Comparison of ENCODE assay signal across 1 cellular context in the genomic region with DNA sequence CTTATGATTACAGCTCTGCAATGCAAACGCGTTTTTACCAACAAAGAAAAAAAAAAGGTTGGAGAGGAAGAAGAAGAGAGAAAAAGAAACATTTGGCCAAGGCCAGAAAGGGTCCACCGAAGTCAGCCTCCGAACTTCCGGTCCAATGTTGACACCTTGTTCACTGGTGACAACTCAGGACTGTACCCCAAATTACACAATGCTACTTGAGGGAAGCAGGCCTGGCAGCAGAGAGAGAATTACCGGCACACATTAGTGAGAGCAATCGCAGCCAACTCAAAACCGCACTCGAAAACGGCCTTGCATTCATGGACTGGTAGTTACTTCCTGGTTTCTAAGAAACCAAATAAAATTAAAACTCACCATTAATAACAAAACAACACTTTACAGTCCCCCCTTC.
A peak's percentile ranks its signal among the peaks of the same experiment; 100 is the strongest.
TF ChIP-seq lines count a peak whose summit lies in the region.

No MANE protein-coding gene starts in this region.

TF ChIP-seq in GM12878, 131 proteins besides CTCF, POLR2A, EP300 and RAD21 (continued from another document and continues in another):
- peak; percentile 46; the same call in 1 of the 3 replicates for TF ChIP-seq POU2F2 (IDR thresholded peaks at IDR 0.05; ENCODE audit: borderline replicate concordance, low read depth, low read length)
- TF ChIP-seq, protein P1, sequence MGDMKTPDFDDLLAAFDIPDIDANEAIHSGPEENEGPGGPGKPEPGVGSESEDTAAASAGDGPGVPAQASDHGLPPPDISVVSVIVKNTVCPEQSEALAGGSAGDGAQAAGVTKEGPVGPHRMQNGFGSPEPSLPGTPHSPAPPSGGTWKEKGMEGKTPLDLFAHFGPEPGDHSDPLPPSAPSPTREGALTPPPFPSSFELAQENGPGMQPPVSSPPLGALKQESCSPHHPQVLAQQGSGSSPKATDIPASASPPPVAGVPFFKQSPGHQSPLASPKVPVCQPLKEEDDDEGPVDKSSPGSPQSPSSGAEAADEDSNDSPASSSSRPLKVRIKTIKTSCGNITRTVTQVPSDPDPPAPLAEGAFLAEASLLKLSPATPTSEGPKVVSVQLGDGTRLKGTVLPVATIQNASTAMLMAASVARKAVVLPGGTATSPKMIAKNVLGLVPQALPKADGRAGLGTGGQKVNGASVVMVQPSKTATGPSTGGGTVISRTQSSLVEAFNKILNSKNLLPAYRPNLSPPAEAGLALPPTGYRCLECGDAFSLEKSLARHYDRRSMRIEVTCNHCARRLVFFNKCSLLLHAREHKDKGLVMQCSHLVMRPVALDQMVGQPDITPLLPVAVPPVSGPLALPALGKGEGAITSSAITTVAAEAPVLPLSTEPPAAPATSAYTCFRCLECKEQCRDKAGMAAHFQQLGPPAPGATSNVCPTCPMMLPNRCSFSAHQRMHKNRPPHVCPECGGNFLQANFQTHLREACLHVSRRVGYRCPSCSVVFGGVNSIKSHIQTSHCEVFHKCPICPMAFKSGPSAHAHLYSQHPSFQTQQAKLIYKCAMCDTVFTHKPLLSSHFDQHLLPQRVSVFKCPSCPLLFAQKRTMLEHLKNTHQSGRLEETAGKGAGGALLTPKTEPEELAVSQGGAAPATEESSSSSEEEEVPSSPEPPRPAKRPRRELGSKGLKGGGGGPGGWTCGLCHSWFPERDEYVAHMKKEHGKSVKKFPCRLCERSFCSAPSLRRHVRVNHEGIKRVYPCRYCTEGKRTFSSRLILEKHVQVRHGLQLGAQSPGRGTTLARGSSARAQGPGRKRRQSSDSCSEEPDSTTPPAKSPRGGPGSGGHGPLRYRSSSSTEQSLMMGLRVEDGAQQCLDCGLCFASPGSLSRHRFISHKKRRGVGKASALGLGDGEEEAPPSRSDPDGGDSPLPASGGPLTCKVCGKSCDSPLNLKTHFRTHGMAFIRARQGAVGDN (IDR thresholded peaks at IDR 0.05): peak; percentile 89
- no peak for TF ChIP-seq TARDBP (IDR thresholded peaks at IDR 0.05; ENCODE audit: borderline replicate concordance)
- TF ChIP-seq NBN (IDR thresholded peaks at IDR 0.05): peak; percentile 77
- peak; percentile 91 for TF ChIP-seq RUNX3 (IDR thresholded peaks at IDR 0.05; ENCODE audit: low read length)
- TF ChIP-seq NR2C1 (IDR thresholded peaks at IDR 0.05): no peak
- no peak for TF ChIP-seq SPI1 (IDR thresholded peaks at IDR 0.05; ENCODE audit: borderline replicate concordance, insufficient read depth, low read depth, low read length)
- TF ChIP-seq, protein P2, sequence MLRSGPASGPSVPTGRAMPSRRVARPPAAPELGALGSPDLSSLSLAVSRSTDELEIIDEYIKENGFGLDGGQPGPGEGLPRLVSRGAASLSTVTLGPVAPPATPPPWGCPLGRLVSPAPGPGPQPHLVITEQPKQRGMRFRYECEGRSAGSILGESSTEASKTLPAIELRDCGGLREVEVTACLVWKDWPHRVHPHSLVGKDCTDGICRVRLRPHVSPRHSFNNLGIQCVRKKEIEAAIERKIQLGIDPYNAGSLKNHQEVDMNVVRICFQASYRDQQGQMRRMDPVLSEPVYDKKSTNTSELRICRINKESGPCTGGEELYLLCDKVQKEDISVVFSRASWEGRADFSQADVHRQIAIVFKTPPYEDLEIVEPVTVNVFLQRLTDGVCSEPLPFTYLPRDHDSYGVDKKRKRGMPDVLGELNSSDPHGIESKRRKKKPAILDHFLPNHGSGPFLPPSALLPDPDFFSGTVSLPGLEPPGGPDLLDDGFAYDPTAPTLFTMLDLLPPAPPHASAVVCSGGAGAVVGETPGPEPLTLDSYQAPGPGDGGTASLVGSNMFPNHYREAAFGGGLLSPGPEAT (IDR thresholded peaks at IDR 0.05; ENCODE audit: low read depth): peak; percentile 58; the same call in 1 of the 2 replicates
- peak; percentile 52; the same call in 1 of the 2 replicates for TF ChIP-seq DPF2 (IDR thresholded peaks at IDR 0.05)
- TF ChIP-seq HDAC6 (IDR thresholded peaks at IDR 0.05; ENCODE audit: unreplicated experiment): no peak
- TF ChIP-seq, protein P3, sequence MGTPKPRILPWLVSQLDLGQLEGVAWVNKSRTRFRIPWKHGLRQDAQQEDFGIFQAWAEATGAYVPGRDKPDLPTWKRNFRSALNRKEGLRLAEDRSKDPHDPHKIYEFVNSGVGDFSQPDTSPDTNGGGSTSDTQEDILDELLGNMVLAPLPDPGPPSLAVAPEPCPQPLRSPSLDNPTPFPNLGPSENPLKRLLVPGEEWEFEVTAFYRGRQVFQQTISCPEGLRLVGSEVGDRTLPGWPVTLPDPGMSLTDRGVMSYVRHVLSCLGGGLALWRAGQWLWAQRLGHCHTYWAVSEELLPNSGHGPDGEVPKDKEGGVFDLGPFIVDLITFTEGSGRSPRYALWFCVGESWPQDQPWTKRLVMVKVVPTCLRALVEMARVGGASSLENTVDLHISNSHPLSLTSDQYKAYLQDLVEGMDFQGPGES (IDR thresholded peaks at IDR 0.05): no peak
- TF ChIP-seq MEF2B (IDR thresholded peaks at IDR 0.05; ENCODE audit: partially characterized antibody, poor library complexity, severe bottlenecking): peak; percentile 41
- no peak; the same call in 1 of the 2 replicates for TF ChIP-seq CBFB (IDR thresholded peaks at IDR 0.05; ENCODE audit: low read depth)
- TF ChIP-seq IRF4 (IDR thresholded peaks at IDR 0.05; ENCODE audit: low read depth, low read length): peak; percentile 63; the same call in 1 of the 2 replicates
- TF ChIP-seq, protein P4, sequence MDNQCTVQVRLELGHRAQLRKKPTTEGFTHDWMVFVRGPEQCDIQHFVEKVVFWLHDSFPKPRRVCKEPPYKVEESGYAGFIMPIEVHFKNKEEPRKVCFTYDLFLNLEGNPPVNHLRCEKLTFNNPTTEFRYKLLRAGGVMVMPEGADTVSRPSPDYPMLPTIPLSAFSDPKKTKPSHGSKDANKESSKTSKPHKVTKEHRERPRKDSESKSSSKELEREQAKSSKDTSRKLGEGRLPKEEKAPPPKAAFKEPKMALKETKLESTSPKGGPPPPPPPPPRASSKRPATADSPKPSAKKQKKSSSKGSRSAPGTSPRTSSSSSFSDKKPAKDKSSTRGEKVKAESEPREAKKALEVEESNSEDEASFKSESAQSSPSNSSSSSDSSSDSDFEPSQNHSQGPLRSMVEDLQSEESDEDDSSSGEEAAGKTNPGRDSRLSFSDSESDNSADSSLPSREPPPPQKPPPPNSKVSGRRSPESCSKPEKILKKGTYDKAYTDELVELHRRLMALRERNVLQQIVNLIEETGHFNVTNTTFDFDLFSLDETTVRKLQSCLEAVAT (IDR thresholded peaks at IDR 0.05): 0 out of 2 replicates have a peak, but pooled peaks have one; percentile 56
- TF ChIP-seq EGR1 (IDR thresholded peaks at IDR 0.05; ENCODE audit: borderline replicate concordance in 1 of 2, low read depth in 2 of 2, low read length in 2 of 2): no peak
- no peak for TF ChIP-seq NFYA (IDR thresholded peaks at IDR 0.05; ENCODE audit: borderline replicate concordance, low read depth, low read length)
- TF ChIP-seq PAX8 (IDR thresholded peaks at IDR 0.05): no peak
- no peak for TF ChIP-seq SREBF2 (IDR thresholded peaks at IDR 0.05; ENCODE audit: low read length)
- TF ChIP-seq, protein P5, sequence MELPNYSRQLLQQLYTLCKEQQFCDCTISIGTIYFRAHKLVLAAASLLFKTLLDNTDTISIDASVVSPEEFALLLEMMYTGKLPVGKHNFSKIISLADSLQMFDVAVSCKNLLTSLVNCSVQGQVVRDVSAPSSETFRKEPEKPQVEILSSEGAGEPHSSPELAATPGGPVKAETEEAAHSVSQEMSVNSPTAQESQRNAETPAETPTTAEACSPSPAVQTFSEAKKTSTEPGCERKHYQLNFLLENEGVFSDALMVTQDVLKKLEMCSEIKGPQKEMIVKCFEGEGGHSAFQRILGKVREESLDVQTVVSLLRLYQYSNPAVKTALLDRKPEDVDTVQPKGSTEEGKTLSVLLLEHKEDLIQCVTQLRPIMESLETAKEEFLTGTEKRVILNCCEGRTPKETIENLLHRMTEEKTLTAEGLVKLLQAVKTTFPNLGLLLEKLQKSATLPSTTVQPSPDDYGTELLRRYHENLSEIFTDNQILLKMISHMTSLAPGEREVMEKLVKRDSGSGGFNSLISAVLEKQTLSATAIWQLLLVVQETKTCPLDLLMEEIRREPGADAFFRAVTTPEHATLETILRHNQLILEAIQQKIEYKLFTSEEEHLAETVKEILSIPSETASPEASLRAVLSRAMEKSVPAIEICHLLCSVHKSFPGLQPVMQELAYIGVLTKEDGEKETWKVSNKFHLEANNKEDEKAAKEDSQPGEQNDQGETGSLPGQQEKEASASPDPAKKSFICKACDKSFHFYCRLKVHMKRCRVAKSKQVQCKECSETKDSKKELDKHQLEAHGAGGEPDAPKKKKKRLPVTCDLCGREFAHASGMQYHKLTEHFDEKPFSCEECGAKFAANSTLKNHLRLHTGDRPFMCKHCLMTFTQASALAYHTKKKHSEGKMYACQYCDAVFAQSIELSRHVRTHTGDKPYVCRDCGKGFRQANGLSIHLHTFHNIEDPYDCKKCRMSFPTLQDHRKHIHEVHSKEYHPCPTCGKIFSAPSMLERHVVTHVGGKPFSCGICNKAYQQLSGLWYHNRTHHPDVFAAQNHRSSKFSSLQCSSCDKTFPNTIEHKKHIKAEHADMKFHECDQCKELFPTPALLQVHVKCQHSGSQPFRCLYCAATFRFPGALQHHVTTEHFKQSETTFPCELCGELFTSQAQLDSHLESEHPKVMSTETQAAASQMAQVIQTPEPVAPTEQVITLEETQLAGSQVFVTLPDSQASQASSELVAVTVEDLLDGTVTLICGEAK (IDR thresholded peaks at IDR 0.05; ENCODE audit: borderline replicate concordance): no peak
- peak; percentile 64 to 66; a peak in 2 of 4 replicates for TF ChIP-seq IKZF2 (IDR thresholded peaks at IDR 0.05)
- no peak for TF ChIP-seq TAF1 (IDR thresholded peaks at IDR 0.05; ENCODE audit: borderline replicate concordance, low read depth, low read length)
- TF ChIP-seq, protein P6, sequence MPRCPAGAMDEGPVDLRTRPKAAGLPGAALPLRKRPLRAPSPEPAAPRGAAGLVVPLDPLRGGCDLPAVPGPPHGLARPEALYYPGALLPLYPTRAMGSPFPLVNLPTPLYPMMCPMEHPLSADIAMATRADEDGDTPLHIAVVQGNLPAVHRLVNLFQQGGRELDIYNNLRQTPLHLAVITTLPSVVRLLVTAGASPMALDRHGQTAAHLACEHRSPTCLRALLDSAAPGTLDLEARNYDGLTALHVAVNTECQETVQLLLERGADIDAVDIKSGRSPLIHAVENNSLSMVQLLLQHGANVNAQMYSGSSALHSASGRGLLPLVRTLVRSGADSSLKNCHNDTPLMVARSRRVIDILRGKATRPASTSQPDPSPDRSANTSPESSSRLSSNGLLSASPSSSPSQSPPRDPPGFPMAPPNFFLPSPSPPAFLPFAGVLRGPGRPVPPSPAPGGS (IDR thresholded peaks at IDR 0.05; ENCODE audit: borderline replicate concordance, insufficient read depth, low read depth, low read length, poor library complexity, severe bottlenecking): no peak
- TF ChIP-seq ESRRA (IDR thresholded peaks at IDR 0.05; ENCODE audit: low read length): no peak
- peak; percentile 64 for TF ChIP-seq ATF7 (IDR thresholded peaks at IDR 0.05; ENCODE audit: low read depth)
- TF ChIP-seq PAX5 (IDR thresholded peaks at IDR 0.05; ENCODE audit: borderline replicate concordance, low read depth, low read length): no peak
- no peak; the same call in 1 of the 2 replicates for TF ChIP-seq EED (IDR thresholded peaks at IDR 0.05; ENCODE audit: low read depth)
- TF ChIP-seq, protein P7, sequence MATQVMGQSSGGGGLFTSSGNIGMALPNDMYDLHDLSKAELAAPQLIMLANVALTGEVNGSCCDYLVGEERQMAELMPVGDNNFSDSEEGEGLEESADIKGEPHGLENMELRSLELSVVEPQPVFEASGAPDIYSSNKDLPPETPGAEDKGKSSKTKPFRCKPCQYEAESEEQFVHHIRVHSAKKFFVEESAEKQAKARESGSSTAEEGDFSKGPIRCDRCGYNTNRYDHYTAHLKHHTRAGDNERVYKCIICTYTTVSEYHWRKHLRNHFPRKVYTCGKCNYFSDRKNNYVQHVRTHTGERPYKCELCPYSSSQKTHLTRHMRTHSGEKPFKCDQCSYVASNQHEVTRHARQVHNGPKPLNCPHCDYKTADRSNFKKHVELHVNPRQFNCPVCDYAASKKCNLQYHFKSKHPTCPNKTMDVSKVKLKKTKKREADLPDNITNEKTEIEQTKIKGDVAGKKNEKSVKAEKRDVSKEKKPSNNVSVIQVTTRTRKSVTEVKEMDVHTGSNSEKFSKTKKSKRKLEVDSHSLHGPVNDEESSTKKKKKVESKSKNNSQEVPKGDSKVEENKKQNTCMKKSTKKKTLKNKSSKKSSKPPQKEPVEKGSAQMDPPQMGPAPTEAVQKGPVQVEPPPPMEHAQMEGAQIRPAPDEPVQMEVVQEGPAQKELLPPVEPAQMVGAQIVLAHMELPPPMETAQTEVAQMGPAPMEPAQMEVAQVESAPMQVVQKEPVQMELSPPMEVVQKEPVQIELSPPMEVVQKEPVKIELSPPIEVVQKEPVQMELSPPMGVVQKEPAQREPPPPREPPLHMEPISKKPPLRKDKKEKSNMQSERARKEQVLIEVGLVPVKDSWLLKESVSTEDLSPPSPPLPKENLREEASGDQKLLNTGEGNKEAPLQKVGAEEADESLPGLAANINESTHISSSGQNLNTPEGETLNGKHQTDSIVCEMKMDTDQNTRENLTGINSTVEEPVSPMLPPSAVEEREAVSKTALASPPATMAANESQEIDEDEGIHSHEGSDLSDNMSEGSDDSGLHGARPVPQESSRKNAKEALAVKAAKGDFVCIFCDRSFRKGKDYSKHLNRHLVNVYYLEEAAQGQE (IDR thresholded peaks at IDR 0.05; ENCODE audit: low read depth, low read length): no peak
- TF ChIP-seq SUZ12 (IDR thresholded peaks at IDR 0.05; ENCODE audit: unreplicated experiment): no peak
- TF ChIP-seq MTA2 (IDR thresholded peaks at IDR 0.05; ENCODE audit: low read depth): peak; percentile 81
- TF ChIP-seq YBX1 (IDR thresholded peaks at IDR 0.05): no peak
- TF ChIP-seq SMC3 (IDR thresholded peaks at IDR 0.05; ENCODE audit: borderline replicate concordance, low read length): no peak
- TF ChIP-seq, protein P8, sequence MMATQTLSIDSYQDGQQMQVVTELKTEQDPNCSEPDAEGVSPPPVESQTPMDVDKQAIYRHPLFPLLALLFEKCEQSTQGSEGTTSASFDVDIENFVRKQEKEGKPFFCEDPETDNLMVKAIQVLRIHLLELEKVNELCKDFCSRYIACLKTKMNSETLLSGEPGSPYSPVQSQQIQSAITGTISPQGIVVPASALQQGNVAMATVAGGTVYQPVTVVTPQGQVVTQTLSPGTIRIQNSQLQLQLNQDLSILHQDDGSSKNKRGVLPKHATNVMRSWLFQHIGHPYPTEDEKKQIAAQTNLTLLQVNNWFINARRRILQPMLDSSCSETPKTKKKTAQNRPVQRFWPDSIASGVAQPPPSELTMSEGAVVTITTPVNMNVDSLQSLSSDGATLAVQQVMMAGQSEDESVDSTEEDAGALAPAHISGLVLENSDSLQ (IDR thresholded peaks at IDR 0.05): no peak
- no peak for TF ChIP-seq TCF7 (IDR thresholded peaks at IDR 0.05; ENCODE audit: borderline replicate concordance)
- no peak for TF ChIP-seq MYC (IDR thresholded peaks at IDR 0.05; ENCODE audit: insufficient read depth, insufficient read length, insufficient replicate concordance, low read length, severe bottlenecking)
- TF ChIP-seq NFIC (IDR thresholded peaks at IDR 0.05; ENCODE audit: low read depth, low read length): 0 out of 2 replicates have a peak, but pooled peaks have one; percentile 29
- no peak for TF ChIP-seq SMARCA5 (IDR thresholded peaks at IDR 0.05)
